In the genomic region with DNA sequence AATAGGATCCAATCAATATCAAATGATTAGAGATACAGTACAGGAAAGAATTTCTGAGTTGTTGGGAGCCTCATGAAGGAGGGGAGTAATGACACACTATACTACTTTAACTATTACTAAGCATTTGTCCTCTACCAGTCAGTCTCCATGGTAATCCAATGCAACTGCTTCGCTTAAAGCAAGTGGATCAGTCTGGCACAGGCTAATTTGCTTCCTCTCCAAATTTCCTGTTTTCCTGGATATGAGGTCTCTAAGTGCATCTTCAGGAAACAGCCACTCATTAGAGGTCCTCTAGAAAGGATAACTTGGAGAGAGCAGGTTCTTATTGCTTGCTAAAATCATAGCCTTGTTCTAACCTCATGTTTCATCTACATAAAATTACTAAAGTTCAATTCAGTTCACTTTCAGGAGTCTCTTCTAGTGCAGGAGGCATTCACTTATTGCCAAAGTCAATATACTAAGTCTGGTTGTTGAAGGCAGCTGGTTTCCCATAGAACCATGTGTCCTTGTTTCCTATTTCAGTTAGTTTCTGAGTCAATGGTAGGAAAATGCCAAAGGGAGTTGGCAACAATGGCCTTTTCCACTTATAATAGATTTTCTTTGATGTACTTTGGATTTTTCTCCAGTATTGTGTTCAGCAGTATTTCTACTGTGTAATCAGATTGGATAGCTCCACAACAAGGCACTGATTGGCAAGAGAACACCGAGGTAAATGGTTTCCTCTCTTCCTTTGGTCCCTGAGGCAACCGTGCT, we compare ENCODE assay signal across 13 cellular contexts. TPM values are rescaled to one million over a fixed set of nuclear protein-coding genes. Genes with fewer than 3 reads are reported as not detected.
A peak's percentile ranks its signal among the peaks of the same experiment; 100 is the strongest.
DNase-seq lines count a peak whose midpoint lies in the region; ATAC-seq and TF ChIP-seq lines count a peak whose summit lies in the region.
"Had no signal": no experiment of that assay in that cellular context is flagged by ENCODE, and none has a peak within 500 bp of the region (broad histone marks: within the 10 kb centered on the region; RNA-seq: fewer than 3 reads in every experiment).

No MANE protein-coding gene starts in this region.

- peak; percentile 76 to 93 for ATAC-seq in left cardiac atrium
- ATAC-seq in effector memory CD8-positive, alpha-beta T cell (replicated peaks) = no peak
- ATAC-seq in GM21717 (IDR thresholded peaks at IDR 0.05; ENCODE audit: unreplicated experiment) = no peak
- ATAC-seq: activated naive CD4-positive, alpha-beta T cell treated with anti-CD3 and anti-CD28 coated beads, Interleukin-2, amount 50 U/mL, for 72 hours; CD8-positive, alpha-beta T cell; T-helper 17 cell had no signal

- no peak overlapping the region for H3K27ac Mint-ChIP-seq in effector memory CD8-positive, alpha-beta T cell
- H3K27ac Mint-ChIP-seq: CD8-positive, alpha-beta T cell; naive B cell; T-helper 17 cell had no signal

- no peaks in the 10 kb centered on the region for H3K4me1 Mint-ChIP-seq in effector memory CD8-positive, alpha-beta T cell (ENCODE audit: low read depth in 2 of 2)
- H3K4me1 Mint-ChIP-seq: T-helper 17 cell had no signal

- peaks cover 0 to 12% (median 4%) of the 10 kb centered on the region in 8 donors for H3K9me3 ChIP-seq in spleen

- H3K4me3 Mint-ChIP-seq in effector memory CD8-positive, alpha-beta T cell = no peak overlapping the region
- H3K4me3 Mint-ChIP-seq: CD8-positive, alpha-beta T cell; naive B cell; T-helper 17 cell had no signal

- peaks cover 0 to 14% (median 6%) of the 10 kb centered on the region in 6 donors for H3K4me1 ChIP-seq in spleen

- DNase-seq in NCI-H2196 treated with DMSO at 0.1 percent for 48 hours (lab: John Stamatoyannopoulos, UW; ENCODE audit: unreplicated experiment) = peak; percentile 30
- peak; percentile 58 to 84 for DNase-seq in cardiac fibroblast (ENCODE audit: low read depth in 2 of 2)
- DNase-seq in left cardiac atrium = no peak
- no peak for DNase-seq in spleen
- DNase-seq in effector memory CD8-positive, alpha-beta T cell = no peak
- DNase-seq in cerebellar nuclear complex (lab: John Stamatoyannopoulos, UW) = no peak
- no peak for DNase-seq in effector CD4-positive, alpha-beta T cell
- DNase-seq: CD8-positive, alpha-beta T cell; naive B cell; NCI-H1694 treated with DMSO at 0.1 percent for 48 hours; T-helper 17 cell had no signal

- H3K36me3 Mint-ChIP-seq in effector memory CD8-positive, alpha-beta T cell (ENCODE audit: insufficient read depth) = no peaks in the 10 kb centered on the region
- H3K36me3 Mint-ChIP-seq: CD8-positive, alpha-beta T cell had no signal

- intact Hi-C loops in left cardiac atrium (cut with DNase I) = no loop called here
- intact Hi-C loops in spleen (cut with DNase I; ENCODE audit: low total_unique reads) = no loop called here

- WGBS in spleen, 5 donors = 60 to 66% (median 63%) methylated on average over 3 of the region's 3 CpGs

- no peaks in the 10 kb centered on the region for H3K36me3 ChIP-seq in spleen

- H3K9me3 Mint-ChIP-seq in effector memory CD8-positive, alpha-beta T cell = peaks cover 0 to 4% of the 10 kb centered on the region in 2 donors

- H3K27me3 Mint-ChIP-seq in effector memory CD8-positive, alpha-beta T cell = no peaks in the 10 kb centered on the region
- H3K27me3 Mint-ChIP-seq: naive B cell, T-helper 17 cell had no signal

- no peak for TF ChIP-seq POLR2A in spleen (IDR thresholded peaks at IDR 0.05)

- H3K27me3 ChIP-seq in spleen (replicated peaks in 1 of 7) = no peaks in the 10 kb centered on the region

- H3K4me3 ChIP-seq in cardiac fibroblast (replicated peaks in 1 of 2; ENCODE audit: low read depth in 2 of 2, low read length in 2 of 2) = no peak overlapping the region
- no peak overlapping the region for H3K4me3 ChIP-seq in spleen

- TF ChIP-seq CTCF in cardiac fibroblast (IDR thresholded peaks at IDR 0.05; ENCODE audit: low read depth, low read length) (no peak), spleen (IDR thresholded peaks at IDR 0.05 in 8 of 11, conservative IDR thresholded peaks at IDR 0.05 in 3 of 11) (no peak)

- peak overlapping the region in 5 of 8 donors; percentile 14 to 53 (median 26) for H3K27ac ChIP-seq in spleen

RNA-seq across cellular contexts. Expression of gene SEPTIN7, which starts 8.2 kb away (rescaled TPM):
- total RNA-seq in left cardiac atrium (100 to 1,000 TPM; 178 to 206 TPM), spleen (100 to 1,000 TPM; 184 to 241 (median 214) TPM)
- polyA plus RNA-seq in spleen = 100 to 1,000 TPM; 186 to 243 (median 224) TPM

Comparison
In these comparisons a context has a peak if more than half of its experiments do, and no peak if none do; other contexts are left out.
1. DNase-seq: peak in NCI-H2196 treated with DMSO at 0.1 percent for 48 hours (single experiment) and cardiac fibroblast (2 of 2); none in left cardiac atrium (single experiment), spleen (single experiment), effector memory CD8-positive, alpha-beta T cell (0 of 3), cerebellar nuclear complex (0 of 2) and effector CD4-positive, alpha-beta T cell (single experiment).
2. ATAC-seq: peak in left cardiac atrium (2 of 2); none in effector memory CD8-positive, alpha-beta T cell (single experiment) and GM21717 (single experiment).